In the genomic region with DNA sequence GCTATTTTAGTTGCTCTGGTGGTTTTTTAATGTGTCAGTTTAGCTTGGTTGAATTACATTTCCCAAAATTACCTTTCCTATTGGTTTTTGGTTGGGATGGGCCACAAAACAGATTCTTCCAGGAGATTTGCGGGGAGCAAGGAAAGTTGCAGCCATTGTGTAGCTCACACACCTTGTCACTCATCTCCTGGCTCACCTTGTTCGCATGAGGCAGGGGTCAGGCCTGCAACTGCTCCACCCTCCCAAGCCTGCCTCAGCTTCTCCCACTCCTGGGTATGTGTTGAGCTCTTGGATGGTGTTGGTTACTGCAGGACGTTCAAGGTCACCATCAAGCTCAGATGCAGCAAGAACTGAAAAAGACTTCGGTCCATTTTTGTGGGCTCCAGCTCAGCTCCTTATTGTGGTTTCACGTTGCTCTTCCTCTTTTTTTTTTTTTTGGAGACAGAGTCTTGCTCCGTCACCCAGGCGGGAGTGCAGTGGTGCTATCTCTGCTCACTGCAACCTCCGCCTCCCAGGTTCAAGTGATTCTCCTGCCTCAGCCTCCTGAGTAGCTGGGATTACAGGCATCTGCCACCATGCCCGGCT, we compare ENCODE assay signal across 22 cellular contexts.
"Had no signal": no experiment of that assay in that cellular context is flagged by ENCODE, and none has a peak within 500 bp of the region (broad histone marks: within the 10 kb centered on the region; RNA-seq: fewer than 3 reads in every experiment).

No MANE protein-coding gene starts in this region.

- H3K4me3 ChIP-seq: lower lobe of right lung, mucosa of descending colon, sigmoid colon, smooth muscle cell, transverse colon, uterus had no signal

- H3K4me1 ChIP-seq: foreskin keratinocyte, transverse colon, uterus had no signal

- H3K27ac ChIP-seq: foreskin keratinocyte, lower lobe of right lung, sigmoid colon, transverse colon, uterus had no signal

- H3K4me2 ChIP-seq: smooth muscle cell had no signal

- DNase-seq: activated CD4-positive, alpha-beta memory T cell treated with anti-CD3 and anti-CD28 coated beads for 36 hours; activated CD4-positive, alpha-beta T cell treated with anti-CD3 and anti-CD28 coated beads for 4 hours; activated CD4-positive, CD25-positive, alpha-beta regulatory T cell; activated gamma-delta T cell; activated naive CD4-positive, alpha-beta T cell treated with anti-CD3 and anti-CD28 coated beads, Interleukin-2, amount 50 U/mL, for 16 hours; activated naive CD8-positive, alpha-beta T cell treated with anti-CD3 and anti-CD28 coated beads, Interleukin-2, amount 50 U/mL, for 24 hours; dermis blood vessel endothelial cell; effector CD8-positive, alpha-beta T cell; foreskin keratinocyte; kidney; lower lobe of right lung; mesendoderm; mucosa of descending colon; nephron progenitor cell; posterior cingulate gyrus; retina; sigmoid colon; stimulated activated CD4-positive, alpha-beta T cell treated with anti-CD3 and anti-CD28 coated beads, Interleukin-15, amount 100 ng/mL, for 24 hours; transverse colon; uterus had no signal

- H3K27me3 ChIP-seq: uterus had no signal

- ATAC-seq: activated naive CD8-positive, alpha-beta T cell treated with anti-CD3 and anti-CD28 coated beads, Interleukin-2, amount 50 U/mL, for 24 hours; foreskin keratinocyte; lower lobe of right lung; mucosa of descending colon; stimulated activated memory B cell treated with anti-CD40 and anti-IgM and Interleukin-4, amounts not matched to agents 10 μg/mL and 1 μg/mL and 100 μg/mL, for 72 hours had no signal

- H3K9me3 ChIP-seq: lower lobe of right lung, mucosa of descending colon, sigmoid colon, transverse colon, uterus had no signal

- H3K36me3 ChIP-seq: lower lobe of right lung, sigmoid colon, transverse colon, uterus had no signal
